36 cellular contexts compared by ENCODE assay signal in the genomic region with DNA sequence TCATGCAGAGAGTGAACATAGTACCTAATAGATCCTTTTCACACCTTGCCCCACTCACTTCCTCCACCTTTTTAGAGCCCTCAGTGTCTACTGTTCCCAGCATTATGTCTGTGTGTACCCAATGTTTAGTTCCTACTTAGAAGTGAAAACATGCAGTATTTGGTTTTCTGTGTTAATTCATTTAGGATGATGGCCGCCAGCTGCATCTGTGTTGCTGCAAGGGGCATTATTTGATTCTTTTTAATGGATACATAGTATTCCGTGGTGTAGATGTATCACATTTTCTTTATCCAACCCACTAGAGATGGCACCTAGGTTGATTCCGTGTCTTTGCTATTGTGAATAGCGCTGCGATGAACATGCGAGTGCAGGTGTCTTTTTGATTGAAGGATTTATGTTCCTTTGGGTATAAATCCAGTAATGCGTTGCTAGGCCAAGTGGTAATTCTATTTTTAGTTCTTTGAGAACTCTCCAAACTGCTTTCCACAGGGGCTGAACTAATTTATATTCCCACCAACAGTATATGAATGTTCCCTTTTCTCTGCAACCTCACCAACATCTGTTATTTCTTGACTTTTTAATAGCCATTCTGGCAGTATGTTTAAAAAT. TPM values are rescaled to one million over a fixed set of nuclear protein-coding genes. Genes with fewer than 3 reads are reported as not detected.
DNase-seq lines count a peak whose midpoint lies in the region; ATAC-seq, FAIRE-seq and TF ChIP-seq lines count a peak whose summit lies in the region.
"Had no signal": no experiment of that assay in that cellular context is flagged by ENCODE, and none has a peak within 500 bp of the region (broad histone marks: within the 10 kb centered on the region; RNA-seq: fewer than 3 reads in every experiment).

No MANE protein-coding gene starts in this region.

- WGBS in HepG2 (ENCODE audit: low lambda C conversion rate) = 90% methylated on average over 7 of the region's 7 CpGs
- 82% methylated on average over 7 of the region's 7 CpGs for WGBS in right lobe of liver (ENCODE audit: insufficient coverage, low coverage, low lambda C conversion rate, missing lambda C conversion rate)
- WGBS in endodermal cell (ENCODE audit: insufficient coverage in 1 of 2, insufficient read length in 1 of 2), 2 experiments = 76% methylated on average over 7 of the region's 7 CpGs; no CpG with 5 or more reads in 1 of the 2 experiments

- TF ChIP-seq CTCF in HepG2 (CRISPR knock-in tag; IDR thresholded peaks at IDR 0.05) = no peak
- no peak for TF ChIP-seq CTCF in right lobe of liver (IDR thresholded peaks at IDR 0.05)
- no peak for TF ChIP-seq CTCF in endodermal cell (conservative IDR thresholded peaks at IDR 0.05)

- TF ChIP-seq EP300 in HepG2 (IDR thresholded peaks at IDR 0.05; ENCODE audit: low read depth in 2 of 2, low read length in 2 of 2) (no peak), HepG2 (CRISPR knock-in tag; IDR thresholded peaks at IDR 0.05; ENCODE audit: borderline replicate concordance) (no peak)

- BruUV-seq in HepG2 (replicated peaks; lab: Mats Ljungman, UMichigan) = no TSS peak

- H3K27me3 ChIP-seq in HepG2 (ENCODE audit: control insufficient read depth in 1 of 2, insufficient read depth in 2 of 2, low read length in 2 of 2) (no peaks in the 10 kb centered on the region), right lobe of liver (no peaks in the 10 kb centered on the region), endodermal cell (ENCODE audit: control insufficient read depth, insufficient read depth, low read length, poor library complexity, severe bottlenecking) (no peaks in the 10 kb centered on the region)
- H3K27me3 ChIP-seq: BE2C; BLaER1; BLaER1 treated with 17β-estradiol and CSF1 and Interleukin-3, amounts not matched to agents 10 nM and 100 nM had no signal

- H3K79me2 ChIP-seq in HepG2 (ENCODE audit: insufficient read depth, low read length) = peaks cover 97% of the 10 kb centered on the region

- H3K27ac ChIP-seq in HepG2 (ENCODE audit: extremely low read length, insufficient read depth, low read length) (no peak overlapping the region), right lobe of liver (no peak overlapping the region), endodermal cell (ENCODE audit: low read depth, low read length) (no peak overlapping the region)
- H3K27ac ChIP-seq: 22Rv1; A549; BLaER1; BLaER1 treated with 17β-estradiol and CSF1 and Interleukin-3, amounts not matched to agents 10 nM and 100 nM; C4-2B had no signal

- H3K4me2 ChIP-seq in HepG2 (ENCODE audit: low read depth, low read length) = no peak overlapping the region
- H3K4me2 ChIP-seq: A549; BLaER1; BLaER1 treated with 17β-estradiol and CSF1 and Interleukin-3, amounts not matched to agents 10 nM and 100 nM had no signal

- no peak overlapping the region for H3K27ac Mint-ChIP-seq in endodermal cell
- H3K27ac Mint-ChIP-seq: B cell; CD14-positive monocyte; CD4-positive, alpha-beta T cell; CD4-positive, CD25-positive, alpha-beta regulatory T cell; CD8-positive, alpha-beta memory T cell; CD8-positive, alpha-beta T cell had no signal

- POLR2A ChIA-PET in HepG2 (lab: Yijun Ruan, JAX) = no interaction called here

- intact Hi-C loops in HepG2 (cut with micrococcal nuclease; ENCODE audit: unreplicated experiment) (no loop called here), right lobe of liver (cut with DNase I) (no loop called here)

- peaks cover 2% of the 10 kb centered on the region for H3K27me3 Mint-ChIP-seq in endodermal cell (ENCODE audit: insufficient read depth)
- H3K27me3 Mint-ChIP-seq: CD4-positive, CD25-positive, alpha-beta regulatory T cell had no signal

- no peak overlapping the region for H3K9ac ChIP-seq in HepG2 (ENCODE audit: insufficient read depth, low read depth, low read length)
- no peak overlapping the region for H3K9ac ChIP-seq in endodermal cell (ENCODE audit: extremely low read depth, low read length, poor library complexity, severe bottlenecking)
- H3K9ac ChIP-seq: BLaER1; BLaER1 treated with 17β-estradiol and CSF1 and Interleukin-3, amounts not matched to agents 10 nM and 100 nM had no signal

- peaks cover 80% of the 10 kb centered on the region for H3K4me1 ChIP-seq in HepG2 (ENCODE audit: insufficient read depth, low read length)
- H3K4me1 ChIP-seq in right lobe of liver = peaks cover 0 to 4% (median 0%) of the 10 kb centered on the region in 4 donors
- H3K4me1 ChIP-seq in endodermal cell (ENCODE audit: control insufficient read depth, insufficient read depth, low read length) = no peaks in the 10 kb centered on the region
- H3K4me1 ChIP-seq: A549; BE2C; BLaER1; BLaER1 treated with 17β-estradiol and CSF1 and Interleukin-3, amounts not matched to agents 10 nM and 100 nM; Caco-2 had no signal

- no peak for TF ChIP-seq POLR2A in HepG2 (IDR thresholded peaks at IDR 0.05; ENCODE audit: insufficient read depth in 1 of 2, low read depth in 2 of 2, low read length in 2 of 2)
- no peak for TF ChIP-seq POLR2A in right lobe of liver (IDR thresholded peaks at IDR 0.05)
- TF ChIP-seq POLR2A in GM12891 (IDR thresholded peaks at IDR 0.05; ENCODE audit: low read depth, low read length) = no peak

- H3K4me3 Mint-ChIP-seq in endodermal cell = no peak overlapping the region
- H3K4me3 Mint-ChIP-seq: B cell; CD14-positive monocyte; CD4-positive, alpha-beta memory T cell; CD4-positive, alpha-beta T cell; CD4-positive, CD25-positive, alpha-beta regulatory T cell; CD8-positive, alpha-beta memory T cell; CD8-positive, alpha-beta T cell had no signal

- H3K9me3 ChIP-seq in HepG2 (ENCODE audit: low read length) = no peaks in the 10 kb centered on the region
- H3K9me3 ChIP-seq in right lobe of liver = no peaks in the 10 kb centered on the region
- H3K9me3 ChIP-seq in endodermal cell (ENCODE audit: control insufficient read depth, low read length) = no peaks in the 10 kb centered on the region
- H3K9me3 ChIP-seq: BE2C; BLaER1; BLaER1 treated with 17β-estradiol and CSF1 and Interleukin-3, amounts not matched to agents 10 nM and 100 nM; Caco-2 had no signal

- H3K4me3 ChIP-seq in HepG2 (replicated peaks in 1 of 3; ENCODE audit: insufficient read depth in 1 of 3, low read depth in 2 of 3, low read length in 3 of 3) (no peak overlapping the region), right lobe of liver (no peak overlapping the region), endodermal cell (ENCODE audit: low read length) (no peak overlapping the region)
- H3K4me3 ChIP-seq: A549; BLaER1; BLaER1 treated with 17β-estradiol and CSF1 and Interleukin-3, amounts not matched to agents 10 nM and 100 nM had no signal

- H3K9me3 Mint-ChIP-seq in endodermal cell = no peaks in the 10 kb centered on the region
- H3K9me3 Mint-ChIP-seq: CD4-positive, alpha-beta memory T cell; CD4-positive, alpha-beta T cell; CD4-positive, CD25-positive, alpha-beta regulatory T cell; CD8-positive, alpha-beta T cell had no signal

- no peak for FAIRE-seq in HepG2 (lab: Jason Lieb, UNC)
- FAIRE-seq in GM12891 (lab: Jason Lieb, UNC) = no peak
- FAIRE-seq: A204.1, D721Med had no signal

- H3K36me3 Mint-ChIP-seq in endodermal cell (ENCODE audit: low read depth) = no peaks in the 10 kb centered on the region
- H3K36me3 Mint-ChIP-seq: CD14-positive monocyte; CD4-positive, CD25-positive, alpha-beta regulatory T cell; CD8-positive, alpha-beta memory T cell; CD8-positive, alpha-beta T cell had no signal

- DNase-seq in HepG2 (ENCODE audit: low spot score) (no peak), right lobe of liver (no peak), endodermal cell (peak; percentile 9), GM12891 (ENCODE audit: insufficient read length, low spot score) (no peak)
- DNase-seq: 8988T; ACHN; AML-193; BE2C; C1 segment of cervical spinal cord; Caco-2; Calu3; CD4-positive, alpha-beta memory T cell; CD4-positive, alpha-beta T cell; CD4-positive, CD25-positive, alpha-beta regulatory T cell; CD8-positive, alpha-beta memory T cell; CD8-positive, alpha-beta T cell; COR-L47; DMS 273 treated with DMSO at 0.1 percent for 48 hours; DMS153; DMS53; DMS79; DMS79 treated with DMSO at 0.1 percent for 48 hours; DND-41; EL had no signal

- no peak for TF ChIP-seq RAD21 in HepG2 (CRISPR knock-in tag; IDR thresholded peaks at IDR 0.05)

- H3K4me1 Mint-ChIP-seq in endodermal cell = no peaks in the 10 kb centered on the region
- H3K4me1 Mint-ChIP-seq: CD14-positive monocyte; CD8-positive, alpha-beta memory T cell had no signal

- peaks cover 87% of the 10 kb centered on the region for H4K20me1 ChIP-seq in HepG2 (ENCODE audit: insufficient read depth, low read length)
- H4K20me1 ChIP-seq: BLaER1; BLaER1 treated with 17β-estradiol and CSF1 and Interleukin-3, amounts not matched to agents 10 nM and 100 nM had no signal

- in situ Hi-C loops in HepG2 (cut with HindIII; ENCODE audit: extremely low pct_ligation_motif_present, low pct_unique_long_range_greater_than_20kb) = no loop called here

- no peak overlapping the region for H2AFZ ChIP-seq in HepG2 (ENCODE audit: low read length)

- H3K36me3 ChIP-seq in HepG2 (replicated peaks in 1 of 2; ENCODE audit: control insufficient read depth in 1 of 2, insufficient read depth in 2 of 2, low read length in 2 of 2) = peaks cover 27 to 88% of the 10 kb centered on the region in 2 experiments
- peaks cover 0 to 34% (median 13%) of the 10 kb centered on the region in 4 donors for H3K36me3 ChIP-seq in right lobe of liver
- no peaks in the 10 kb centered on the region for H3K36me3 ChIP-seq in endodermal cell (ENCODE audit: control insufficient read depth, insufficient read depth, low read length)
- H3K36me3 ChIP-seq: BE2C; BLaER1; BLaER1 treated with 17β-estradiol and CSF1 and Interleukin-3, amounts not matched to agents 10 nM and 100 nM had no signal

- ATAC-seq in HepG2 (no peak), right lobe of liver (no peak)
- ATAC-seq: A549; CD8-positive, alpha-beta T cell had no signal

- CTCF ChIA-PET in HepG2 (lab: Yijun Ruan, JAX; ENCODE audit: low intra/inter-chr PET ratio, low total read pairs) = no interaction called here

RNA-seq across cellular contexts. Expression of gene HLF, which starts 47.1 kb away (rescaled TPM):
- 197 and 202 TPM in 2 replicates for total RNA-seq in HepG2 (2016; rRNA removed; fragmentation: Illumina TruSeq; extraction: Trizol)
- 34.5 and 39.5 TPM in 2 replicates for total RNA-seq in HepG2 (2016; cell fraction: cytosol; rRNA removed; fragmentation: Illumina TruSeq; extraction: Trizol; ENCODE audit: low read depth)
- total RNA-seq in HepG2 (2016; cell fraction: insoluble cytoplasmic fraction; rRNA removed; fragmentation: Illumina TruSeq; extraction: Trizol) = 175 and 198 TPM in 2 replicates
- 156 and 157 TPM in 2 replicates for total RNA-seq in HepG2 (2016; cell fraction: membrane; rRNA removed; fragmentation: Illumina TruSeq; extraction: Trizol)
- 187 and 216 TPM in 2 replicates for total RNA-seq in HepG2 (2016; cell fraction: nucleus; rRNA removed; fragmentation: Illumina TruSeq; extraction: Trizol)
- polyA plus RNA-seq in HepG2 (2011; rRNA removed) = 346 and 353 TPM in 2 replicates
- 266 and 275 TPM in 2 replicates for polyA plus RNA-seq in HepG2 (2011; cell fraction: cytosol; rRNA removed)
- polyA plus RNA-seq in HepG2 (2011; cell fraction: nucleus; rRNA removed) = 442 and 465 TPM in 2 replicates
- 217 and 233 TPM in 2 replicates for polyA plus RNA-seq in HepG2 (2012)
- 21.4 and 26.2 TPM in 2 replicates for polyA plus RNA-seq in HepG2 (2016; cell fraction: cytosol; fragmentation: Illumina TruSeq; extraction: Trizol; ENCODE audit: low read depth)
- 217 and 237 TPM in 2 replicates for polyA plus RNA-seq in HepG2 (2016; cell fraction: insoluble cytoplasmic fraction; fragmentation: Illumina TruSeq; extraction: Trizol; ENCODE audit: low read depth)
- polyA plus RNA-seq in HepG2 (2016; cell fraction: membrane; fragmentation: Illumina TruSeq; extraction: Trizol; ENCODE audit: low read depth) = 106 and 107 TPM in 2 replicates
- polyA plus RNA-seq in HepG2 (2016; cell fraction: nucleus; fragmentation: Illumina TruSeq; extraction: Trizol; ENCODE audit: insufficient read depth, low read depth) = 258 and 265 TPM in 2 replicates
- 1.0 and 1,188 TPM in 2 replicates for polyA minus RNA-seq in HepG2 (2011; rRNA and poly(A)+ RNA removed; ENCODE audit: low replicate concordance)
- 240 and 275 TPM in 2 replicates for polyA minus RNA-seq in HepG2 (2011; cell fraction: cytosol; rRNA and poly(A)+ RNA removed)
- polyA minus RNA-seq in HepG2 (2011; cell fraction: nucleus; rRNA and poly(A)+ RNA removed) = 508 and 622 TPM in 2 replicates
- total RNA-seq in right lobe of liver = 10 to 100 TPM; 16.4 to 96.9 (median 42.6) TPM
- not detected for total RNA-seq in endodermal cell
- 0.11 TPM for polyA plus RNA-seq in endodermal cell (2013, experiment 1 of 2)
- polyA plus RNA-seq in endodermal cell (2013, experiment 2 of 2) = 0.21 TPM
- 0.03 TPM for polyA plus RNA-seq in GM12891 (2012; ENCODE audit: low read depth, missing spikeins)
- total RNA-seq: A172, B cell had no signal
- polyA plus RNA-seq: AG04450, BJ, CD14-positive monocyte had no signal

Comparison
In these comparisons a context has a peak if more than half of its experiments do, and no peak if none do; other contexts are left out.
1. RNA of gene HLF, which starts 47.1 kb away (total RNA-seq): 34.5 to 216 TPM in HepG2 and 16.4 to 96.9 TPM in right lobe of liver; not detected in endodermal cell; every median in the first group is over 10 times any median in the second.